30 cellular contexts compared by ENCODE assay signal in genomic region chr20:38106461-38106860, GRCh38.
"Had no signal": no experiment of that assay in that cellular context is flagged by ENCODE, and none has a peak within 500 bp of the region (broad histone marks: within the 10 kb centered on the region; RNA-seq: fewer than 3 reads in every experiment).

No MANE protein-coding gene starts in this region.

- H3K27ac ChIP-seq: brain microvascular endothelial cell, epithelial cell of prostate, neutrophil, pancreas, upper lobe of left lung, vagina, WERI-Rb-1 had no signal

- H3K27me3 ChIP-seq: brain microvascular endothelial cell, neutrophil, pancreas, sigmoid colon, upper lobe of left lung, vagina had no signal

- H3K4me3 ChIP-seq: pancreas, prostate gland, sigmoid colon, upper lobe of left lung, vagina had no signal

- H3K9me3 Mint-ChIP-seq: activated CD4-positive, alpha-beta memory T cell treated with anti-CD3 and anti-CD28 coated beads, Interleukin-2, amount 10 ng/mL, durations not matched to agents 7 days and 5 days; activated CD4-positive, alpha-beta T cell treated with anti-CD3 and anti-CD28 coated beads, Interleukin-2, amount 10 ng/mL, durations not matched to agents 7 days and 5 days; activated T-cell treated with anti-CD3 and anti-CD28 coated beads, Interleukin-2, amount 50 U/mL, for 24 hours; activated T-helper 17 cell treated with anti-CD3 and anti-CD28 coated beads, Interleukin-2, amount 50 U/mL, for 72 hours; dendritic cell treated with granulocyte-macrophage colony-stimulating factor and Interleukin-4, amounts not matched to agents 40 ng/mL and 50 ng/mL, for 4 days; stimulated activated memory B cell treated with anti-CD40 and anti-IgM and Interleukin-4, amounts not matched to agents 10 μg/mL and 1 μg/mL and 100 μg/mL, for 72 hours; stimulated activated naive CD8-positive, alpha-beta T cell treated with anti-CD3 and anti-CD28 coated beads, Interleukin-15, amount 100 ng/mL, for 72 hours had no signal

- H3K36me3 ChIP-seq: brain microvascular endothelial cell, neutrophil, pancreas, prostate gland, sigmoid colon, upper lobe of left lung, vagina, WERI-Rb-1 had no signal

- H3K27me3 Mint-ChIP-seq: activated CD4-positive, alpha-beta memory T cell treated with anti-CD3 and anti-CD28 coated beads, Interleukin-2, amount 10 ng/mL, durations not matched to agents 7 days and 5 days; activated CD4-positive, alpha-beta T cell treated with anti-CD3 and anti-CD28 coated beads, Interleukin-2, amount 10 ng/mL, durations not matched to agents 7 days and 5 days; activated T-cell treated with anti-CD3 and anti-CD28 coated beads, Interleukin-2, amount 50 U/mL, for 24 hours; activated T-helper 17 cell treated with anti-CD3 and anti-CD28 coated beads, Interleukin-2, amount 50 U/mL, for 72 hours; dendritic cell treated with granulocyte-macrophage colony-stimulating factor and Interleukin-4, amounts not matched to agents 40 ng/mL and 50 ng/mL, for 4 days; naive B cell; stimulated activated memory B cell treated with anti-CD40 and anti-IgM and Interleukin-4, amounts not matched to agents 10 μg/mL and 1 μg/mL and 100 μg/mL, for 72 hours; stimulated activated naive CD8-positive, alpha-beta T cell treated with anti-CD3 and anti-CD28 coated beads, Interleukin-15, amount 100 ng/mL, for 72 hours had no signal

- H3K27ac Mint-ChIP-seq: activated CD4-positive, alpha-beta memory T cell treated with anti-CD3 and anti-CD28 coated beads, Interleukin-2, amount 10 ng/mL, durations not matched to agents 7 days and 5 days; activated CD4-positive, alpha-beta T cell treated with anti-CD3 and anti-CD28 coated beads, Interleukin-2, amount 10 ng/mL, durations not matched to agents 7 days and 5 days; activated T-cell treated with anti-CD3 and anti-CD28 coated beads, Interleukin-2, amount 50 U/mL, for 24 hours; activated T-helper 17 cell treated with anti-CD3 and anti-CD28 coated beads, Interleukin-2, amount 50 U/mL, for 72 hours; dendritic cell treated with granulocyte-macrophage colony-stimulating factor and Interleukin-4, amounts not matched to agents 40 ng/mL and 50 ng/mL, for 4 days; mesothelial cell of epicardium; nephron progenitor cell; stimulated activated memory B cell treated with anti-CD40 and anti-IgM and Interleukin-4, amounts not matched to agents 10 μg/mL and 1 μg/mL and 100 μg/mL, for 72 hours; stimulated activated naive CD8-positive, alpha-beta T cell treated with anti-CD3 and anti-CD28 coated beads, Interleukin-15, amount 100 ng/mL, for 72 hours had no signal

- H3K4me3 Mint-ChIP-seq: activated CD4-positive, alpha-beta memory T cell treated with anti-CD3 and anti-CD28 coated beads, Interleukin-2, amount 10 ng/mL, durations not matched to agents 7 days and 5 days; activated CD4-positive, alpha-beta T cell treated with anti-CD3 and anti-CD28 coated beads, Interleukin-2, amount 10 ng/mL, durations not matched to agents 7 days and 5 days; activated T-cell treated with anti-CD3 and anti-CD28 coated beads, Interleukin-2, amount 50 U/mL, for 24 hours; activated T-helper 17 cell treated with anti-CD3 and anti-CD28 coated beads, Interleukin-2, amount 50 U/mL, for 72 hours; dendritic cell treated with granulocyte-macrophage colony-stimulating factor and Interleukin-4, amounts not matched to agents 40 ng/mL and 50 ng/mL, for 4 days; mesothelial cell of epicardium; naive B cell; nephron progenitor cell; stimulated activated memory B cell treated with anti-CD40 and anti-IgM and Interleukin-4, amounts not matched to agents 10 μg/mL and 1 μg/mL and 100 μg/mL, for 72 hours; stimulated activated naive CD8-positive, alpha-beta T cell treated with anti-CD3 and anti-CD28 coated beads, Interleukin-15, amount 100 ng/mL, for 72 hours had no signal

- H3K9me3 ChIP-seq: neutrophil, pancreas, prostate gland, sigmoid colon, upper lobe of left lung, vagina had no signal

- H3K36me3 Mint-ChIP-seq: naive B cell; stimulated activated memory B cell treated with anti-CD40 and anti-IgM and Interleukin-4, amounts not matched to agents 10 μg/mL and 1 μg/mL and 100 μg/mL, for 72 hours had no signal

- DNase-seq: activated CD4-positive, alpha-beta memory T cell treated with anti-CD3 and anti-CD28 coated beads, Interleukin-2, amount 10 ng/mL, durations not matched to agents 7 days and 5 days; activated CD4-positive, alpha-beta T cell treated with anti-CD3 and anti-CD28 coated beads, Interleukin-2, amount 10 ng/mL, durations not matched to agents 7 days and 5 days; activated CD4-positive, CD25-positive, alpha-beta regulatory T cell treated with anti-CD3 and anti-CD28 coated beads, Interleukin-2, amount 50 U/mL, for 72 hours; activated CD8-positive, alpha-beta memory T cell treated with anti-CD3 and anti-CD28 coated beads, Interleukin-2, amount 50 U/mL, for 48 hours; activated gamma-delta T cell treated with Interleukin-2 at 50 U/mL for 16 hours; activated naive CD4-positive, alpha-beta T cell treated with anti-CD3 and anti-CD28 coated beads, Interleukin-2, amount 50 U/mL, for 16 hours; activated T-cell treated with anti-CD3 and anti-CD28 coated beads, Interleukin-2, amount 50 U/mL, for 24 hours; amniotic stem cell; brain microvascular endothelial cell; central memory CD4-positive, alpha-beta T cell; mammary epithelial cell; naive B cell; nephron progenitor cell; pancreas; retina; sigmoid colon; small intestine; stimulated activated CD4-positive, alpha-beta T cell treated with anti-CD3 and anti-CD28 coated beads, Interleukin-4, amount 100 ng/mL, for 24 hours; stimulated activated naive CD8-positive, alpha-beta T cell treated with anti-CD3 and anti-CD28 coated beads, Interleukin-15, amount 100 ng/mL, for 72 hours; substantia nigra; upper lobe of left lung; WERI-Rb-1 had no signal

- ATAC-seq: activated T-helper 17 cell treated with anti-CD3 and anti-CD28 coated beads, Interleukin-2, amount 50 U/mL, for 72 hours; pancreas; stimulated activated memory B cell treated with anti-CD40 and anti-IgM and Interleukin-4, amounts not matched to agents 10 μg/mL and 1 μg/mL and 100 μg/mL, for 72 hours; stimulated activated naive CD8-positive, alpha-beta T cell treated with anti-CD3 and anti-CD28 coated beads, Interleukin-15, amount 100 ng/mL, for 72 hours had no signal

- H3K4me1 Mint-ChIP-seq: activated CD4-positive, alpha-beta memory T cell treated with anti-CD3 and anti-CD28 coated beads, Interleukin-2, amount 10 ng/mL, durations not matched to agents 7 days and 5 days; activated CD4-positive, alpha-beta T cell treated with anti-CD3 and anti-CD28 coated beads, Interleukin-2, amount 10 ng/mL, durations not matched to agents 7 days and 5 days; activated T-helper 17 cell treated with anti-CD3 and anti-CD28 coated beads, Interleukin-2, amount 50 U/mL, for 72 hours; naive B cell; stimulated activated memory B cell treated with anti-CD40 and anti-IgM and Interleukin-4, amounts not matched to agents 10 μg/mL and 1 μg/mL and 100 μg/mL, for 72 hours; stimulated activated naive CD8-positive, alpha-beta T cell treated with anti-CD3 and anti-CD28 coated beads, Interleukin-15, amount 100 ng/mL, for 72 hours had no signal
